In the genomic region with DNA sequence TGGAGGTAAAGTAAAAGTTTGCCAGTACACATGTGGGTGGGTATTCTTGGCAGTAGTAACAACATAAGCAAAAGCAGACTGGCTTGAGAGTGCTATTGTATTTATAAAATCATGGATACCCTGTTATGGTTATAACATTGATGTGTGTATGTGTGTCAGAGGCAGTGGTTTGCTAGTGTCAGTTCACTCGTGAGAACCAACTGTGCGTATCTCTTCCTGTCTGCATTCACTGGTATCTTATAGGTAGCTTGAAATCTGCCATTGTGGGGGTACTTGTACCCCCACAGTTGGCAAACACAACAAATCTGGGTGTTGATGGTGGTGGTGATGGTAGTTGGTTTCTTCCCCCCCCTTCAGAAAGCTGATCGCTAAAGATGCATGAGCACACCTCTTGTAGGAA, we compare ENCODE assay signal across 13 cellular contexts.
DNase-seq lines count a peak whose midpoint lies in the region; ATAC-seq and TF ChIP-seq lines count a peak whose summit lies in the region.
"Had no signal": no experiment of that assay in that cellular context is flagged by ENCODE, and none has a peak within 500 bp of the region (broad histone marks: within the 10 kb centered on the region; RNA-seq: fewer than 3 reads in every experiment).

No MANE protein-coding gene starts in this region.

- H3K36me3 Mint-ChIP-seq in activated naive CD4-positive, alpha-beta T cell treated with anti-CD3 and anti-CD28 coated beads for 36 hours (ENCODE audit: low read depth), result no peaks in the 10 kb centered on the region
- no peaks in the 10 kb centered on the region for H3K36me3 Mint-ChIP-seq in activated naive CD4-positive, alpha-beta T cell treated with anti-CD3 and anti-CD28 coated beads, Interleukin-2, amount 10 ng/mL, durations not matched to agents 7 days and 5 days
- no peaks in the 10 kb centered on the region for H3K36me3 Mint-ChIP-seq in activated T-cell treated with anti-CD3 and anti-CD28 coated beads, Interleukin-2, amount 50 U/mL, for 24 hours (ENCODE audit: low read depth)
- H3K36me3 Mint-ChIP-seq in naive thymus-derived CD4-positive, alpha-beta T cell, result no peaks in the 10 kb centered on the region

- H3K79me2 ChIP-seq in OCI-LY7 (ENCODE audit: insufficient read depth, low read depth, low read length), result no peaks in the 10 kb centered on the region

- H3K9me2 ChIP-seq in OCI-LY7 (ENCODE audit: insufficient read depth, low read length), result no peaks in the 10 kb centered on the region

- H3K4me1 Mint-ChIP-seq in activated naive CD4-positive, alpha-beta T cell treated with anti-CD3 and anti-CD28 coated beads for 36 hours (ENCODE audit: low read depth), result peaks cover 43% of the 10 kb centered on the region
- peaks cover 29% of the 10 kb centered on the region for H3K4me1 Mint-ChIP-seq in activated naive CD4-positive, alpha-beta T cell treated with anti-CD3 and anti-CD28 coated beads, Interleukin-2, amount 10 ng/mL, durations not matched to agents 7 days and 5 days
- H3K4me1 Mint-ChIP-seq in activated T-cell treated with anti-CD3 and anti-CD28 coated beads, Interleukin-2, amount 50 U/mL, for 24 hours (ENCODE audit: low read depth), result peaks cover 38% of the 10 kb centered on the region
- H3K4me1 Mint-ChIP-seq in naive thymus-derived CD4-positive, alpha-beta T cell, result peaks cover 17 to 69% (median 54%) of the 10 kb centered on the region in 7 donors

- intact Hi-C loops in activated naive CD4-positive, alpha-beta T cell treated with anti-CD3 and anti-CD28 coated beads for 36 hours (cut with micrococcal nuclease), result loop anchor here (2.0 to 5.0 kb wide), 2 partner anchors 30 to 366 kb away; partner anchors contain the start of gene KCNH8
- intact Hi-C loops in OCI-LY7 (cut with micrococcal nuclease; ENCODE audit: unreplicated experiment), result no loop called here
- intact Hi-C loops in naive thymus-derived CD4-positive, alpha-beta T cell (cut with micrococcal nuclease), result loop anchor here in 1 of 2 donors (1.0 kb wide), 1 partner anchor 9 kb away; no protein-coding TSS in a partner anchor

- BruUV-seq in OCI-LY7 (replicated peaks; lab: Mats Ljungman, UMichigan), result no TSS peak

- no peak overlapping the region for H3K4me3 ChIP-seq in OCI-LY7 (ENCODE audit: low read depth, low read length, poor library complexity, severe bottlenecking)
- no peak overlapping the region for H3K4me3 ChIP-seq in naive thymus-derived CD4-positive, alpha-beta T cell (ENCODE audit: low read length)
- H3K4me3 ChIP-seq: BLaER1 treated with 17β-estradiol and CSF1 and Interleukin-3, amounts not matched to agents 10 nM and 100 nM had no signal

- H2AFZ ChIP-seq in OCI-LY7 (ENCODE audit: low read length), result peak overlapping the region; percentile 26; the same call in 1 of the 2 replicates

- peaks cover 10% of the 10 kb centered on the region for H3K4me1 ChIP-seq in OCI-LY7 (ENCODE audit: insufficient read depth, low read length, poor library complexity, severe bottlenecking)
- H3K4me1 ChIP-seq in naive thymus-derived CD4-positive, alpha-beta T cell (ENCODE audit: control insufficient read depth in 2 of 2, insufficient read depth in 2 of 2, low read length in 2 of 2), result peaks cover 5 to 32% of the 10 kb centered on the region in 2 donors
- H3K4me1 ChIP-seq: BLaER1 treated with 17β-estradiol and CSF1 and Interleukin-3, amounts not matched to agents 10 nM and 100 nM had no signal

- POLR2A ChIA-PET in OCI-LY7 (lab: Charles Lee), result interaction anchor here (0.7 kb wide), 1 partner anchor 627 kb away, joined by 3 read pairs; no protein-coding TSS in a partner anchor
- POLR2A ChIA-PET in naive thymus-derived CD4-positive, alpha-beta T cell (lab: Charles Lee), result interaction anchor here (0.6 to 1.0 kb wide), 3 partner anchors 44 to 51 kb away, joined by 3 read pairs; no protein-coding TSS in a partner anchor

- H3K27ac ChIP-seq in OCI-LY7 (ENCODE audit: low read depth, low read length, poor library complexity, severe bottlenecking), result no peak overlapping the region
- H3K27ac ChIP-seq in naive thymus-derived CD4-positive, alpha-beta T cell (ENCODE audit: low read depth, low read length), result peak overlapping the region; percentile 10
- H3K27ac ChIP-seq: BLaER1 treated with 17β-estradiol and CSF1 and Interleukin-3, amounts not matched to agents 10 nM and 100 nM had no signal

- CTCF ChIA-PET in activated naive CD4-positive, alpha-beta T cell treated with anti-CD3 and anti-CD28 coated beads for 36 hours (lab: Charles Lee), result interaction anchor here (0.9 kb wide), 1 partner anchor 208 kb away, joined by 3 read pairs; no protein-coding TSS in a partner anchor
- CTCF ChIA-PET in activated naive CD4-positive, alpha-beta T cell treated with anti-CD3 and anti-CD28 coated beads, Interleukin-2, amount 10 ng/mL, durations not matched to agents 7 days and 5 days (lab: Charles Lee), result interaction anchor here (0.7 kb wide), 1 partner anchor 238 kb away, joined by 3 read pairs; no protein-coding TSS in a partner anchor
- CTCF ChIA-PET in OCI-LY7 (lab: Charles Lee; ENCODE audit: unreplicated experiment), result no interaction called here
- CTCF ChIA-PET in naive thymus-derived CD4-positive, alpha-beta T cell (lab: Charles Lee), result interaction anchor here (0.5 to 1.2 kb wide), 2 partner anchors 13 to 222 kb away, joined by 3 read pairs; no protein-coding TSS in a partner anchor

- peak; percentile 47 for ATAC-seq in naive thymus-derived CD4-positive, alpha-beta T cell

- H3K4me3 Mint-ChIP-seq in activated naive CD4-positive, alpha-beta T cell treated with anti-CD3 and anti-CD28 coated beads for 36 hours, result peak overlapping the region; percentile 74
- no peak overlapping the region for H3K4me3 Mint-ChIP-seq in activated naive CD4-positive, alpha-beta T cell treated with anti-CD3 and anti-CD28 coated beads, Interleukin-2, amount 10 ng/mL, durations not matched to agents 7 days and 5 days
- H3K4me3 Mint-ChIP-seq in activated T-cell treated with anti-CD3 and anti-CD28 coated beads, Interleukin-2, amount 50 U/mL, for 24 hours, result peak overlapping the region; percentile 65
- H3K4me3 Mint-ChIP-seq in naive thymus-derived CD4-positive, alpha-beta T cell, result peak overlapping the region; percentile 69 to 90 (median 77)

- no peaks in the 10 kb centered on the region for H3K27me3 ChIP-seq in naive thymus-derived CD4-positive, alpha-beta T cell (ENCODE audit: control insufficient read depth in 2 of 2, insufficient read depth in 2 of 2, low read length in 2 of 2)
- H3K27me3 ChIP-seq: BLaER1 treated with 17β-estradiol and CSF1 and Interleukin-3, amounts not matched to agents 10 nM and 100 nM had no signal

- H3K27me3 Mint-ChIP-seq in activated naive CD4-positive, alpha-beta T cell treated with anti-CD3 and anti-CD28 coated beads for 36 hours (ENCODE audit: low read depth), result no peaks in the 10 kb centered on the region
- no peaks in the 10 kb centered on the region for H3K27me3 Mint-ChIP-seq in activated naive CD4-positive, alpha-beta T cell treated with anti-CD3 and anti-CD28 coated beads, Interleukin-2, amount 10 ng/mL, durations not matched to agents 7 days and 5 days
- H3K27me3 Mint-ChIP-seq in activated T-cell treated with anti-CD3 and anti-CD28 coated beads, Interleukin-2, amount 50 U/mL, for 24 hours, result no peaks in the 10 kb centered on the region
- H3K27me3 Mint-ChIP-seq in naive thymus-derived CD4-positive, alpha-beta T cell, result no peaks in the 10 kb centered on the region

- H3K27ac Mint-ChIP-seq in activated naive CD4-positive, alpha-beta T cell treated with anti-CD3 and anti-CD28 coated beads for 36 hours, result peak overlapping the region; percentile 77
- H3K27ac Mint-ChIP-seq in activated naive CD4-positive, alpha-beta T cell treated with anti-CD3 and anti-CD28 coated beads, Interleukin-2, amount 10 ng/mL, durations not matched to agents 7 days and 5 days, result no peak overlapping the region
- H3K27ac Mint-ChIP-seq in activated T-cell treated with anti-CD3 and anti-CD28 coated beads, Interleukin-2, amount 50 U/mL, for 24 hours, result peak overlapping the region; percentile 80
- peak overlapping the region; percentile 40 to 95 (median 78) for H3K27ac Mint-ChIP-seq in naive thymus-derived CD4-positive, alpha-beta T cell

- no peak for TF ChIP-seq CTCF in OCI-LY7 (conservative IDR thresholded peaks at IDR 0.05; ENCODE audit: low read length)

- H3K4me2 ChIP-seq in OCI-LY7 (ENCODE audit: low read length), result no peak overlapping the region
- H3K4me2 ChIP-seq: BLaER1 treated with 17β-estradiol and CSF1 and Interleukin-3, amounts not matched to agents 10 nM and 100 nM had no signal

- no peaks in the 10 kb centered on the region for H3K9me3 ChIP-seq in OCI-LY7 (ENCODE audit: low read length)
- H3K9me3 ChIP-seq in naive thymus-derived CD4-positive, alpha-beta T cell (ENCODE audit: control insufficient read depth in 2 of 3, low read length in 3 of 3), result no peaks in the 10 kb centered on the region
- H3K9me3 ChIP-seq: BLaER1 treated with 17β-estradiol and CSF1 and Interleukin-3, amounts not matched to agents 10 nM and 100 nM had no signal

- H4K20me1 ChIP-seq in OCI-LY7 (ENCODE audit: insufficient read depth, low read length), result no peaks in the 10 kb centered on the region
- H4K20me1 ChIP-seq: BLaER1 treated with 17β-estradiol and CSF1 and Interleukin-3, amounts not matched to agents 10 nM and 100 nM had no signal

- no peaks in the 10 kb centered on the region for H3K36me3 ChIP-seq in OCI-LY7 (ENCODE audit: insufficient read depth, low read length)
- no peaks in the 10 kb centered on the region for H3K36me3 ChIP-seq in naive thymus-derived CD4-positive, alpha-beta T cell (ENCODE audit: control insufficient read depth in 2 of 3, insufficient read depth in 3 of 3, low read length in 3 of 3)
- H3K36me3 ChIP-seq: BLaER1 treated with 17β-estradiol and CSF1 and Interleukin-3, amounts not matched to agents 10 nM and 100 nM had no signal

- no peaks in the 10 kb centered on the region for H3K9me3 Mint-ChIP-seq in activated naive CD4-positive, alpha-beta T cell treated with anti-CD3 and anti-CD28 coated beads for 36 hours
- no peaks in the 10 kb centered on the region for H3K9me3 Mint-ChIP-seq in activated naive CD4-positive, alpha-beta T cell treated with anti-CD3 and anti-CD28 coated beads, Interleukin-2, amount 10 ng/mL, durations not matched to agents 7 days and 5 days
- no peaks in the 10 kb centered on the region for H3K9me3 Mint-ChIP-seq in activated T-cell treated with anti-CD3 and anti-CD28 coated beads, Interleukin-2, amount 50 U/mL, for 24 hours
- H3K9me3 Mint-ChIP-seq in naive thymus-derived CD4-positive, alpha-beta T cell, result no peaks in the 10 kb centered on the region

- no peak for DNase-seq in activated naive CD4-positive, alpha-beta T cell treated with anti-CD3 and anti-CD28 coated beads for 36 hours
- DNase-seq in activated naive CD4-positive, alpha-beta T cell treated with anti-CD3 and anti-CD28 coated beads, Interleukin-2, amount 10 ng/mL, durations not matched to agents 7 days and 5 days, result no peak
- DNase-seq in OCI-LY7 (ENCODE audit: low spot score) (no peak), NK-92 (lab: John Stamatoyannopoulos, UW; ENCODE audit: unreplicated experiment) (no peak), NCI-H446 (lab: John Stamatoyannopoulos, UW) (no peak), kidney tubule cell (ENCODE audit: low spot score) (no peak)
- no peak for DNase-seq in activated T-cell treated with anti-CD3 and anti-CD28 coated beads, Interleukin-2, amount 50 U/mL, for 24 hours
- peak in 5 of 9 donors; percentile 16 to 40 (median 24) for DNase-seq in naive thymus-derived CD4-positive, alpha-beta T cell
- DNase-seq: DMS79 treated with DMSO at 0.1 percent for 48 hours, NCI-H1092 treated with DMSO at 0.1 percent for 48 hours, NCI-H2081 treated with DMSO at 0.1 percent for 48 hours, NCI-H524 had no signal

Comparison
In these comparisons a context has a peak if more than half of its experiments do, and no peak if none do; other contexts are left out.
1. DNase-seq: peak in naive thymus-derived CD4-positive, alpha-beta T cell (5 of 9); none in activated naive CD4-positive, alpha-beta T cell treated with anti-CD3 and anti-CD28 coated beads for 36 hours (single experiment), activated naive CD4-positive, alpha-beta T cell treated with anti-CD3 and anti-CD28 coated beads, Interleukin-2, amount 10 ng/mL, durations not matched to agents 7 days and 5 days (single experiment), OCI-LY7 (single experiment), activated T-cell treated with anti-CD3 and anti-CD28 coated beads, Interleukin-2, amount 50 U/mL, for 24 hours (single experiment), NK-92 (single experiment), NCI-H446 (0 of 2) and kidney tubule cell (single experiment).